ENCODE assay signal across 30 cellular contexts in genomic region chr20:2023151-2023550, GRCh38. TPM values are rescaled to one million over a fixed set of nuclear protein-coding genes. Genes with fewer than 3 reads are reported as not detected.
A peak's percentile ranks its signal among the peaks of the same experiment; 100 is the strongest.
DNase-seq lines count a peak whose midpoint lies in the region; ATAC-seq, FAIRE-seq and TF ChIP-seq lines count a peak whose summit lies in the region.
"Had no signal": no experiment of that assay in that cellular context is flagged by ENCODE, and none has a peak within 500 bp of the region (broad histone marks: within the 10 kb centered on the region; RNA-seq: fewer than 3 reads in every experiment).

No MANE protein-coding gene starts in this region.

- no peak overlapping the region for H3K4me3 Mint-ChIP-seq in endodermal cell
- H3K4me3 Mint-ChIP-seq: HFFc6 had no signal

- H3K27me3 ChIP-seq in HepG2 (ENCODE audit: control insufficient read depth in 1 of 2, insufficient read depth in 2 of 2, low read length in 2 of 2) (peaks cover 0 to 19% of the 10 kb centered on the region in 2 experiments; a peak in 2 of 5 replicates), right lobe of liver (no peaks in the 10 kb centered on the region), endodermal cell (ENCODE audit: control insufficient read depth, insufficient read depth, low read length, poor library complexity, severe bottlenecking) (peaks cover 18% of the 10 kb centered on the region)

- no peaks in the 10 kb centered on the region for H3K9me3 Mint-ChIP-seq in endodermal cell
- H3K9me3 Mint-ChIP-seq: HFFc6 had no signal

- H2AFZ ChIP-seq in HepG2 (ENCODE audit: low read length): no peak overlapping the region

- intact Hi-C loops in HepG2 (cut with micrococcal nuclease; ENCODE audit: unreplicated experiment): no loop called here
- intact Hi-C loops in right lobe of liver (cut with DNase I): no loop called here

- H3K9me3 ChIP-seq in HepG2 (ENCODE audit: low read length) (no peaks in the 10 kb centered on the region), right lobe of liver (no peaks in the 10 kb centered on the region), endodermal cell (ENCODE audit: control insufficient read depth, low read length) (no peaks in the 10 kb centered on the region)
- H3K9me3 ChIP-seq: SJCRH30 had no signal

- DNase-seq in HepG2 (ENCODE audit: low spot score) (no peak), right lobe of liver (no peak), NCI-H69 (lab: John Stamatoyannopoulos, UW) (peak; percentile 92), endodermal cell (no peak), SK-N-DZ (ENCODE audit: low spot score) (no peak), HTR-8/SVneo (ENCODE audit: insufficient read length, low spot score) (no peak), C1 segment of cervical spinal cord (lab: John Stamatoyannopoulos, UW) (no peak)
- DNase-seq in central memory CD4-positive, alpha-beta T cell: no peak
- DNase-seq: AML-193, DMS79, GOT3, HFFc6, IMR-90, NCI-H1048, NCI-H1436 treated with DMSO at 0.1 percent for 48 hours, NCI-H2029 treated with DMSO at 0.1 percent for 48 hours, NCI-H226, NCI-H510A treated with DMSO at 0.1 percent for 48 hours, NCI-H774, SJCRH30, T-helper 1 cell had no signal

- H3K4me1 Mint-ChIP-seq in endodermal cell: no peaks in the 10 kb centered on the region
- H3K4me1 Mint-ChIP-seq: CD14-positive monocyte had no signal

- H3K36me3 ChIP-seq in HepG2 (replicated peaks in 1 of 2; ENCODE audit: control insufficient read depth in 1 of 2, insufficient read depth in 2 of 2, low read length in 2 of 2) (no peaks in the 10 kb centered on the region), right lobe of liver (no peaks in the 10 kb centered on the region), endodermal cell (ENCODE audit: control insufficient read depth, insufficient read depth, low read length) (no peaks in the 10 kb centered on the region)
- H3K36me3 ChIP-seq: SJCRH30 had no signal

- H3K36me3 Mint-ChIP-seq in endodermal cell (ENCODE audit: low read depth): no peaks in the 10 kb centered on the region
- H3K36me3 Mint-ChIP-seq: CD14-positive monocyte had no signal

- H3K4me2 ChIP-seq in HepG2 (ENCODE audit: low read depth, low read length): no peak overlapping the region
- H3K4me2 ChIP-seq: KMS-11 had no signal

- WGBS in HepG2 (ENCODE audit: low lambda C conversion rate): 14% methylated on average over 4 of the region's 4 CpGs
- WGBS in right lobe of liver (ENCODE audit: insufficient coverage, low coverage, low lambda C conversion rate, missing lambda C conversion rate): 18% methylated on average over 4 of the region's 4 CpGs
- 35% methylated on average over 4 of the region's 4 CpGs; no CpG with 5 or more reads in 1 of the 2 experiments for WGBS in endodermal cell (ENCODE audit: insufficient coverage in 1 of 2, insufficient read length in 1 of 2), 2 experiments

- no peak overlapping the region for H3K27ac ChIP-seq in HepG2 (ENCODE audit: extremely low read length, insufficient read depth, low read length)
- H3K27ac ChIP-seq in right lobe of liver: no peak overlapping the region
- no peak overlapping the region for H3K27ac ChIP-seq in endodermal cell (ENCODE audit: low read depth, low read length)
- H3K27ac ChIP-seq: KMS-11, SJCRH30 had no signal

- H3K4me1 ChIP-seq in HepG2 (ENCODE audit: insufficient read depth, low read length): no peaks in the 10 kb centered on the region
- no peaks in the 10 kb centered on the region for H3K4me1 ChIP-seq in right lobe of liver
- H3K4me1 ChIP-seq in endodermal cell (ENCODE audit: control insufficient read depth, insufficient read depth, low read length): no peaks in the 10 kb centered on the region
- H3K4me1 ChIP-seq: SJCRH30 had no signal

- TF ChIP-seq EP300 in HepG2 (IDR thresholded peaks at IDR 0.05; ENCODE audit: low read depth in 2 of 2, low read length in 2 of 2) (no peak), HepG2 (CRISPR knock-in tag; IDR thresholded peaks at IDR 0.05; ENCODE audit: borderline replicate concordance) (no peak)

- H3K4me3 ChIP-seq in HepG2 (replicated peaks in 1 of 3; ENCODE audit: insufficient read depth in 1 of 3, low read depth in 2 of 3, low read length in 3 of 3) (no peak overlapping the region), right lobe of liver (no peak overlapping the region), endodermal cell (ENCODE audit: low read length) (no peak overlapping the region)
- H3K4me3 ChIP-seq: GM12878, SJCRH30 had no signal

- H3K9ac ChIP-seq in HepG2 (ENCODE audit: insufficient read depth, low read depth, low read length) (no peak overlapping the region), endodermal cell (ENCODE audit: extremely low read depth, low read length, poor library complexity, severe bottlenecking) (no peak overlapping the region)
- H3K9ac ChIP-seq: KMS-11 had no signal

- no peaks in the 10 kb centered on the region for H4K20me1 ChIP-seq in HepG2 (ENCODE audit: insufficient read depth, low read length)

- TF ChIP-seq CTCF in HepG2 (CRISPR knock-in tag; IDR thresholded peaks at IDR 0.05): no peak
- no peak for TF ChIP-seq CTCF in right lobe of liver (IDR thresholded peaks at IDR 0.05)
- peak; percentile 40 for TF ChIP-seq CTCF in endodermal cell (conservative IDR thresholded peaks at IDR 0.05)

- FAIRE-seq in HepG2 (lab: Jason Lieb, UNC) (no peak), HTR-8/SVneo (lab: Jason Lieb, UNC) (no peak)
- FAIRE-seq: D721Med, GM12878, RCC 7860 had no signal

- peaks cover 26% of the 10 kb centered on the region for H3K27me3 Mint-ChIP-seq in endodermal cell (ENCODE audit: insufficient read depth)

- CTCF ChIA-PET in HepG2 (lab: Yijun Ruan, JAX; ENCODE audit: low intra/inter-chr PET ratio, low total read pairs): no interaction called here

- ATAC-seq in HepG2 (no peak), right lobe of liver (no peak)
- ATAC-seq: GM12878 had no signal

- H3K79me2 ChIP-seq in HepG2 (ENCODE audit: insufficient read depth, low read length): no peaks in the 10 kb centered on the region

- in situ Hi-C loops in HepG2 (cut with HindIII; ENCODE audit: extremely low pct_ligation_motif_present, low pct_unique_long_range_greater_than_20kb): no loop called here

- no peak for TF ChIP-seq RAD21 in HepG2 (CRISPR knock-in tag; IDR thresholded peaks at IDR 0.05)

- no TSS peak for BruUV-seq in HepG2 (replicated peaks; lab: Mats Ljungman, UMichigan)

- H3K27ac Mint-ChIP-seq in endodermal cell: no peak overlapping the region
- H3K27ac Mint-ChIP-seq: CD14-positive monocyte, HFFc6 had no signal

- POLR2A ChIA-PET in HepG2 (lab: Yijun Ruan, JAX): no interaction called here

- TF ChIP-seq POLR2A in HepG2 (IDR thresholded peaks at IDR 0.05; ENCODE audit: insufficient read depth in 1 of 2, low read depth in 2 of 2, low read length in 2 of 2) (no peak), right lobe of liver (IDR thresholded peaks at IDR 0.05) (no peak)

TF ChIP-seq in HepG2, 621 proteins besides CTCF, POLR2A, EP300 and RAD21 (continues in another document):
- TF ChIP-seq HNRNPH1 (optimal IDR thresholded peaks at IDR 0.05; ENCODE audit: low read depth, low read length): no peak

RNA-seq across cellular contexts. Expression of gene PDYN, which starts 29.3 kb away (rescaled TPM):
- total RNA-seq in HepG2 (2016; rRNA removed; fragmentation: Illumina TruSeq; extraction: Trizol) (not detected in 2 replicates), right lobe of liver (not detected), endodermal cell (under 1 TPM; 0.51 to 0.71 TPM)
- not detected in 2 replicates for total RNA-seq in HepG2 (2016; cell fraction: cytosol; rRNA removed; fragmentation: Illumina TruSeq; extraction: Trizol; ENCODE audit: low read depth)
- total RNA-seq in HepG2 (2016; cell fraction: insoluble cytoplasmic fraction; rRNA removed; fragmentation: Illumina TruSeq; extraction: Trizol): not detected in 2 replicates
- total RNA-seq in HepG2 (2016; cell fraction: membrane; rRNA removed; fragmentation: Illumina TruSeq; extraction: Trizol): not detected in 2 replicates
- total RNA-seq in HepG2 (2016; cell fraction: nucleus; rRNA removed; fragmentation: Illumina TruSeq; extraction: Trizol): not detected in 2 replicates
- polyA plus RNA-seq in HepG2 (2011; rRNA removed): not detected in 2 replicates
- polyA plus RNA-seq in HepG2 (2011; cell fraction: cytosol; rRNA removed): not detected in 2 replicates
- polyA plus RNA-seq in HepG2 (2011; cell fraction: nucleus; rRNA removed): not detected in 2 replicates
- not detected in 2 replicates for polyA plus RNA-seq in HepG2 (2012)
- not detected in 2 replicates for polyA plus RNA-seq in HepG2 (2016; cell fraction: cytosol; fragmentation: Illumina TruSeq; extraction: Trizol; ENCODE audit: low read depth)
- not detected in 2 replicates for polyA plus RNA-seq in HepG2 (2016; cell fraction: insoluble cytoplasmic fraction; fragmentation: Illumina TruSeq; extraction: Trizol; ENCODE audit: low read depth)
- polyA plus RNA-seq in HepG2 (2016; cell fraction: membrane; fragmentation: Illumina TruSeq; extraction: Trizol; ENCODE audit: low read depth): not detected in 2 replicates
- not detected in 2 replicates for polyA plus RNA-seq in HepG2 (2016; cell fraction: nucleus; fragmentation: Illumina TruSeq; extraction: Trizol; ENCODE audit: insufficient read depth, low read depth)
- not detected in 2 replicates for polyA minus RNA-seq in HepG2 (2011; rRNA and poly(A)+ RNA removed; ENCODE audit: low replicate concordance)
- polyA minus RNA-seq in HepG2 (2011; cell fraction: cytosol; rRNA and poly(A)+ RNA removed): not detected in 2 replicates
- polyA minus RNA-seq in HepG2 (2011; cell fraction: nucleus; rRNA and poly(A)+ RNA removed): not detected in 2 replicates
- 2.6 TPM for polyA plus RNA-seq in endodermal cell (2013, experiment 1 of 2)
- 2.4 TPM for polyA plus RNA-seq in endodermal cell (2013, experiment 2 of 2)
- not detected in 2 replicates for polyA plus RNA-seq in SK-N-DZ (2014; cell fraction: cytosol; rRNA removed)
- polyA plus RNA-seq in SK-N-DZ (2014; cell fraction: nucleus; rRNA removed): not detected in 2 replicates
- total RNA-seq: A172, GM12878, HFFc6, HT1080, IMR-90, OCI-LY7, SJCRH30 had no signal
- polyA plus RNA-seq: AG04450, CD14-positive monocyte, GM12878, IMR-90 had no signal
